In genomic region chr6:21751608-21752007, GRCh38 we compare ENCODE assay signal across 21 cellular contexts.
A peak's percentile ranks its signal among the peaks of the same experiment; 100 is the strongest.
DNase-seq lines count a peak whose midpoint lies in the region; ATAC-seq and TF ChIP-seq lines count a peak whose summit lies in the region.
"Had no signal": no experiment of that assay in that cellular context is flagged by ENCODE, and none has a peak within 500 bp of the region (broad histone marks: within the 10 kb centered on the region; RNA-seq: fewer than 3 reads in every experiment).

No MANE protein-coding gene starts in this region.

- TF ChIP-seq CTCF in endodermal cell (conservative IDR thresholded peaks at IDR 0.05) (no peak), smooth muscle cell (IDR thresholded peaks at IDR 0.05; ENCODE audit: borderline replicate concordance, insufficient read depth, poor library complexity, severe bottlenecking) (no peak), GM13977 (IDR thresholded peaks at IDR 0.05; ENCODE audit: extremely low read depth, insufficient read depth, missing control alignments) (no peak)

- H3K9ac ChIP-seq in endodermal cell (ENCODE audit: extremely low read depth, low read length, poor library complexity, severe bottlenecking) (no peak overlapping the region), smooth muscle cell (ENCODE audit: low read depth) (no peak overlapping the region)

- peaks cover 2% of the 10 kb centered on the region for H3K4me1 Mint-ChIP-seq in activated naive CD8-positive, alpha-beta T cell treated with anti-CD3 and anti-CD28 coated beads, Interleukin-2, amount 50 U/mL, for 24 hours
- H3K4me1 Mint-ChIP-seq in activated naive CD8-positive, alpha-beta T cell treated with anti-CD3 and anti-CD28 coated beads for 36 hours: peaks cover 4% of the 10 kb centered on the region
- peaks cover 56% of the 10 kb centered on the region for H3K4me1 Mint-ChIP-seq in endodermal cell
- H3K4me1 Mint-ChIP-seq: CD4-positive, alpha-beta memory T cell; T-helper 17 cell had no signal

- peak; percentile 24 for ATAC-seq in activated naive CD8-positive, alpha-beta T cell treated with anti-CD3 and anti-CD28 coated beads, Interleukin-2, amount 50 U/mL, for 24 hours
- no peak for ATAC-seq in HG02870 (IDR thresholded peaks at IDR 0.05; ENCODE audit: unreplicated experiment)
- ATAC-seq: activated CD8-positive, alpha-beta T cell treated with anti-CD3 and anti-CD28 coated beads, Interleukin-2, amount 10 ng/mL, durations not matched to agents 7 days and 5 days; left lung; T-helper 17 cell had no signal

- H3K36me3 Mint-ChIP-seq in activated naive CD8-positive, alpha-beta T cell treated with anti-CD3 and anti-CD28 coated beads, Interleukin-2, amount 50 U/mL, for 24 hours (ENCODE audit: low read depth): no peaks in the 10 kb centered on the region
- no peaks in the 10 kb centered on the region for H3K36me3 Mint-ChIP-seq in activated naive CD8-positive, alpha-beta T cell treated with anti-CD3 and anti-CD28 coated beads for 36 hours
- H3K36me3 Mint-ChIP-seq in endodermal cell (ENCODE audit: low read depth): peaks cover 24% of the 10 kb centered on the region
- H3K36me3 Mint-ChIP-seq: activated naive CD8-positive, alpha-beta T cell; CD4-positive, alpha-beta memory T cell had no signal

- peaks cover 13% of the 10 kb centered on the region for H3F3A ChIP-seq in smooth muscle cell (ENCODE audit: low read depth)

- H3K27me3 ChIP-seq in endodermal cell (ENCODE audit: control insufficient read depth, insufficient read depth, low read length, poor library complexity, severe bottlenecking): no peaks in the 10 kb centered on the region
- no peaks in the 10 kb centered on the region for H3K27me3 ChIP-seq in smooth muscle cell (ENCODE audit: low read depth)
- H3K27me3 ChIP-seq: left lung, thyroid gland had no signal

- H3K4me2 ChIP-seq in smooth muscle cell: peak overlapping the region; percentile 36

- H3K27ac ChIP-seq in endodermal cell (ENCODE audit: low read depth, low read length): no peak overlapping the region
- H3K27ac ChIP-seq in smooth muscle cell (ENCODE audit: low read depth): peak overlapping the region; percentile 74
- H3K27ac ChIP-seq: left lung, prostate gland, thyroid gland had no signal

- WGBS in endodermal cell (ENCODE audit: insufficient coverage in 1 of 2, insufficient read length in 1 of 2), 2 experiments: 65 to 92% methylated on average over 4 to 6 of the region's 6 CpGs
- WGBS in smooth muscle cell (ENCODE audit: low lambda C conversion rate): 27% methylated on average over 6 of the region's 6 CpGs

- H3K9me3 Mint-ChIP-seq in activated naive CD8-positive, alpha-beta T cell treated with anti-CD3 and anti-CD28 coated beads, Interleukin-2, amount 50 U/mL, for 24 hours: no peaks in the 10 kb centered on the region
- H3K9me3 Mint-ChIP-seq in activated naive CD8-positive, alpha-beta T cell treated with anti-CD3 and anti-CD28 coated beads for 36 hours: no peaks in the 10 kb centered on the region
- H3K9me3 Mint-ChIP-seq in endodermal cell: no peaks in the 10 kb centered on the region
- H3K9me3 Mint-ChIP-seq: activated T-cell treated with anti-CD3 and anti-CD28 coated beads, Interleukin-2, amount 50 U/mL, for 4 hours had no signal

- H3K4me1 ChIP-seq in endodermal cell (ENCODE audit: control insufficient read depth, insufficient read depth, low read length) (peaks cover 6% of the 10 kb centered on the region), smooth muscle cell (ENCODE audit: low read depth) (peaks cover 68% of the 10 kb centered on the region)
- H3K4me1 ChIP-seq: prostate gland had no signal

- peaks cover 22% of the 10 kb centered on the region for H4K20me1 ChIP-seq in smooth muscle cell (ENCODE audit: low read depth)

- H2AFZ ChIP-seq in smooth muscle cell (ENCODE audit: low read depth): no peak overlapping the region

- in situ Hi-C loops in GM13977 (cut with MboI; ENCODE audit: low pct_unique_long_range_greater_than_20kb, low sequenced_read_pairs, unreplicated experiment): no loop called here

- H3K36me3 ChIP-seq in endodermal cell (ENCODE audit: control insufficient read depth, insufficient read depth, low read length): peaks cover 55% of the 10 kb centered on the region
- H3K36me3 ChIP-seq in smooth muscle cell (ENCODE audit: low read depth): no peaks in the 10 kb centered on the region
- H3K36me3 ChIP-seq: left lung, prostate gland, thyroid gland had no signal

- no peaks in the 10 kb centered on the region for H3K27me3 Mint-ChIP-seq in activated naive CD8-positive, alpha-beta T cell treated with anti-CD3 and anti-CD28 coated beads, Interleukin-2, amount 50 U/mL, for 24 hours
- H3K27me3 Mint-ChIP-seq in activated naive CD8-positive, alpha-beta T cell treated with anti-CD3 and anti-CD28 coated beads for 36 hours: no peaks in the 10 kb centered on the region
- no peaks in the 10 kb centered on the region for H3K27me3 Mint-ChIP-seq in endodermal cell (ENCODE audit: insufficient read depth)
- H3K27me3 Mint-ChIP-seq: activated naive CD8-positive, alpha-beta T cell had no signal

- H3K79me2 ChIP-seq in smooth muscle cell (ENCODE audit: low read depth): peaks cover 7% of the 10 kb centered on the region

- peaks cover 4% of the 10 kb centered on the region for H3K9me3 ChIP-seq in endodermal cell (ENCODE audit: control insufficient read depth, low read length)
- H3K9me3 ChIP-seq in smooth muscle cell (replicated peaks; ENCODE audit: low read depth): no peaks in the 10 kb centered on the region
- H3K9me3 ChIP-seq: left lung, prostate gland, thyroid gland had no signal

- H3K4me3 ChIP-seq in endodermal cell (ENCODE audit: low read length) (no peak overlapping the region), smooth muscle cell (no peak overlapping the region)
- H3K4me3 ChIP-seq: left lung, prostate gland, thyroid gland had no signal

- DNase-seq in activated naive CD8-positive, alpha-beta T cell treated with anti-CD3 and anti-CD28 coated beads, Interleukin-2, amount 50 U/mL, for 24 hours: no peak
- DNase-seq in activated naive CD8-positive, alpha-beta T cell treated with anti-CD3 and anti-CD28 coated beads for 36 hours: no peak
- DNase-seq in NCI-H69 (lab: John Stamatoyannopoulos, UW) (peak; percentile 53), endodermal cell (no peak), smooth muscle cell (lab: John Stamatoyannopoulos, UW; ENCODE audit: unreplicated experiment) (no peak), NCI-H748 treated with DMSO at 0.1 percent for 48 hours (lab: John Stamatoyannopoulos, UW) (no peak), GM13977 (ENCODE audit: low spot score) (no peak)
- DNase-seq: activated CD8-positive, alpha-beta T cell treated with anti-CD3 and anti-CD28 coated beads, Interleukin-2, amount 10 ng/mL, durations not matched to agents 7 days and 5 days; activated T-cell treated with anti-CD3 and anti-CD28 coated beads, Interleukin-2, amount 50 U/mL, for 4 hours; CD4-positive, alpha-beta memory T cell; HCEC 1CT; left lung; NCI-H146; NCI-H774; OCI-M1; stimulated activated naive CD4-positive, alpha-beta T cell treated with Interleukin-2 at 50 U/mL for 16 hours; T-helper 17 cell; thyroid gland had no signal

- no peak overlapping the region for H3K4me3 Mint-ChIP-seq in activated naive CD8-positive, alpha-beta T cell treated with anti-CD3 and anti-CD28 coated beads, Interleukin-2, amount 50 U/mL, for 24 hours
- H3K4me3 Mint-ChIP-seq in activated naive CD8-positive, alpha-beta T cell treated with anti-CD3 and anti-CD28 coated beads for 36 hours: no peak overlapping the region
- no peak overlapping the region for H3K4me3 Mint-ChIP-seq in endodermal cell
- H3K4me3 Mint-ChIP-seq: activated CD8-positive, alpha-beta T cell treated with anti-CD3 and anti-CD28 coated beads, Interleukin-2, amount 10 ng/mL, durations not matched to agents 7 days and 5 days; activated naive CD8-positive, alpha-beta T cell; activated T-cell treated with anti-CD3 and anti-CD28 coated beads, Interleukin-2, amount 50 U/mL, for 4 hours; CD4-positive, alpha-beta memory T cell; T-helper 17 cell had no signal

- H3K27ac Mint-ChIP-seq in activated naive CD8-positive, alpha-beta T cell treated with anti-CD3 and anti-CD28 coated beads, Interleukin-2, amount 50 U/mL, for 24 hours: no peak overlapping the region
- no peak overlapping the region for H3K27ac Mint-ChIP-seq in activated naive CD8-positive, alpha-beta T cell treated with anti-CD3 and anti-CD28 coated beads for 36 hours
- peak overlapping the region; percentile 23 for H3K27ac Mint-ChIP-seq in endodermal cell
- H3K27ac Mint-ChIP-seq: activated CD8-positive, alpha-beta T cell treated with anti-CD3 and anti-CD28 coated beads, Interleukin-2, amount 10 ng/mL, durations not matched to agents 7 days and 5 days; activated naive CD8-positive, alpha-beta T cell; CD4-positive, alpha-beta memory T cell; T-helper 17 cell had no signal
